Comparison of ENCODE assay signal across 8 cellular contexts in genomic region chr20:20780127-20780822, GRCh38.
DNase-seq lines count a peak whose midpoint lies in the region; ATAC-seq, FAIRE-seq and TF ChIP-seq lines count a peak whose summit lies in the region.

No MANE protein-coding gene starts in this region.

- H3K4me1 ChIP-seq in keratinocyte (ENCODE audit: control insufficient read depth, extremely low read depth, insufficient read depth, low read length): no peaks in the 10 kb centered on the region

- no peaks in the 10 kb centered on the region for H3K9me3 ChIP-seq in keratinocyte (ENCODE audit: control insufficient read depth, low read depth, low read length)

- no peak overlapping the region for H3K27ac ChIP-seq in keratinocyte (ENCODE audit: control insufficient read depth, insufficient read depth, low read length)

- no peaks in the 10 kb centered on the region for H3K4me1 Mint-ChIP-seq in activated CD4-positive, alpha-beta T cell treated with anti-CD3 and anti-CD28 coated beads, Interleukin-2, amount 10 ng/mL, durations not matched to agents 24 days and 14 days

- no peak overlapping the region for H3K4me3 ChIP-seq in keratinocyte (ENCODE audit: control insufficient read depth in 2 of 3, extremely low read depth in 1 of 3, insufficient read depth in 2 of 3, low read depth in 1 of 3, low read length in 3 of 3)

- DNase-seq in HuH-7 (ENCODE audit: low spot score): peak; percentile 87
- peak; percentile 75 for DNase-seq in UCSD-AML1 (lab: John Stamatoyannopoulos, UW; ENCODE audit: unreplicated experiment)
- DNase-seq in keratinocyte (ENCODE audit: low read depth, low spot score): no peak
- peak; percentile 12 for DNase-seq in urothelium cell line (ENCODE audit: low spot score)
- DNase-seq in activated CD4-positive, alpha-beta T cell treated with anti-CD3 and anti-CD28 coated beads, Interleukin-2, amount 10 ng/mL, durations not matched to agents 24 days and 14 days: no peak
- no peak for DNase-seq in activated naive CD4-positive, alpha-beta T cell (lab: John Stamatoyannopoulos, UW)
- no peak for DNase-seq in activated CD4-positive, alpha-beta T cell treated with anti-CD3 and anti-CD28 coated beads, Interleukin-2, amount 50 U/mL, for 48 hours

- intact Hi-C loops in activated CD4-positive, alpha-beta T cell treated with anti-CD3 and anti-CD28 coated beads, Interleukin-2, amount 10 ng/mL, durations not matched to agents 24 days and 14 days (cut with micrococcal nuclease): no loop called here

- H3K9ac ChIP-seq in keratinocyte (ENCODE audit: control insufficient read depth, extremely low read depth, insufficient read depth, low read length): no peak overlapping the region

- H3K27me3 ChIP-seq in keratinocyte (ENCODE audit: control insufficient read depth, extremely low read depth, insufficient read depth, low read length): no peaks in the 10 kb centered on the region

- H3K4me2 ChIP-seq in keratinocyte (ENCODE audit: control insufficient read depth, extremely low read depth, insufficient read depth, low read depth, low read length): peak overlapping the region; percentile 1

- no peaks in the 10 kb centered on the region for H3K9me3 Mint-ChIP-seq in activated CD4-positive, alpha-beta T cell treated with anti-CD3 and anti-CD28 coated beads, Interleukin-2, amount 10 ng/mL, durations not matched to agents 24 days and 14 days

- H4K20me1 ChIP-seq in keratinocyte (ENCODE audit: control insufficient read depth, extremely low read depth, insufficient read depth, low read length): no peaks in the 10 kb centered on the region

- no peak for TF ChIP-seq CTCF in keratinocyte (optimal IDR thresholded peaks at IDR 0.05 in 1 of 3, IDR thresholded peaks at IDR 0.05 in 1 of 3, conservative IDR thresholded peaks at IDR 0.05 in 1 of 3; ENCODE audit: extremely low read depth in 1 of 3, insufficient read depth in 2 of 3, low read length in 3 of 3)

- no peaks in the 10 kb centered on the region for H3K36me3 Mint-ChIP-seq in activated CD4-positive, alpha-beta T cell treated with anti-CD3 and anti-CD28 coated beads, Interleukin-2, amount 10 ng/mL, durations not matched to agents 24 days and 14 days (ENCODE audit: low read depth)

- peak; percentile 26 for FAIRE-seq in keratinocyte (lab: Jason Lieb, UNC)
- no peak for FAIRE-seq in urothelium cell line (lab: Jason Lieb, UNC)

- no peaks in the 10 kb centered on the region for H3K36me3 ChIP-seq in keratinocyte (ENCODE audit: control insufficient read depth in 2 of 2, extremely low read depth in 1 of 2, insufficient read depth in 2 of 2, low read length in 2 of 2)

- no peak overlapping the region for H3K27ac Mint-ChIP-seq in activated CD4-positive, alpha-beta T cell treated with anti-CD3 and anti-CD28 coated beads, Interleukin-2, amount 10 ng/mL, durations not matched to agents 24 days and 14 days

- no peaks in the 10 kb centered on the region for H3K79me2 ChIP-seq in keratinocyte (ENCODE audit: control insufficient read depth, insufficient read depth, low read length)

- H3K4me3 Mint-ChIP-seq in activated CD4-positive, alpha-beta T cell treated with anti-CD3 and anti-CD28 coated beads, Interleukin-2, amount 10 ng/mL, durations not matched to agents 24 days and 14 days: no peak overlapping the region

- ATAC-seq in GM18907 (IDR thresholded peaks at IDR 0.05; ENCODE audit: unreplicated experiment): peak; percentile 61

- H3K9me1 ChIP-seq in keratinocyte (ENCODE audit: control insufficient read depth, extremely low read depth, insufficient read depth, low read length): no peaks in the 10 kb centered on the region

- dilution Hi-C loops in keratinocyte (cut with MboI; ENCODE audit: extremely low pct_ligation_motif_present, low sequenced_read_pairs): no loop called here

- peaks cover 6% of the 10 kb centered on the region for H3K27me3 Mint-ChIP-seq in activated CD4-positive, alpha-beta T cell treated with anti-CD3 and anti-CD28 coated beads, Interleukin-2, amount 10 ng/mL, durations not matched to agents 24 days and 14 days

- H2AFZ ChIP-seq in keratinocyte (ENCODE audit: control insufficient read depth, low read length): no peak overlapping the region

Comparison
In these comparisons a context has a peak if more than half of its experiments do, and no peak if none do; other contexts are left out.
1. DNase-seq: peak in HuH-7 (single experiment), UCSD-AML1 (single experiment) and urothelium cell line (single experiment); none in keratinocyte (single experiment), activated CD4-positive, alpha-beta T cell treated with anti-CD3 and anti-CD28 coated beads, Interleukin-2, amount 10 ng/mL, durations not matched to agents 24 days and 14 days (single experiment), activated naive CD4-positive, alpha-beta T cell (0 of 4) and activated CD4-positive, alpha-beta T cell treated with anti-CD3 and anti-CD28 coated beads, Interleukin-2, amount 50 U/mL, for 48 hours (0 of 2).